39 cellular contexts compared by ENCODE assay signal in the genomic region with DNA sequence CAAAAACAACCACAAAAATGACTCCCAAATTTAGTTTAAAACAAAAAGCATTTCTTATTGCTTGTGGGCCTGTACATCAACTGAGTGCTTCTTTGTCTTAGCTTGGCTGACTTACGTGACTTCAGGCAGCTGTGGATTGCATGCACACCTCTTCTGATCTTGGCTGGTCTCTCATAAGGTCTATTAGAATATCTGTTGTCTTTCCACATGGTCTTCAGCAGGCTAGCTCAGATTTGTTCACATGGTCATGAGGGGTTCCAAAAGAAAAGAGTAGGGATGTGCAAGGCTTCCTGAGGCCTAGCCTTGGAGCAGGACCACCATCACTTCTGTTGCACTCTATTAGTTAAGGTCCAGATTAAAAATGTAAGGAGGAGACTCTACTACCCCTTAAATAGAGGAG.
"Had no signal": no experiment of that assay in that cellular context is flagged by ENCODE, and none has a peak within 500 bp of the region (broad histone marks: within the 10 kb centered on the region; RNA-seq: fewer than 3 reads in every experiment).

No MANE protein-coding gene starts in this region.

- H3K4me1 ChIP-seq: adrenal gland, ascending aorta, body of pancreas, breast epithelium had no signal

- H3K27me3 Mint-ChIP-seq: activated naive CD8-positive, alpha-beta T cell treated with anti-CD3 and anti-CD28 coated beads for 36 hours; activated naive CD8-positive, alpha-beta T cell treated with anti-CD3 and anti-CD28 coated beads, Interleukin-2, amount 10 ng/mL, durations not matched to agents 7 days and 5 days; activated T-cell treated with anti-CD3 and anti-CD28 coated beads, Interleukin-2, amount 50 U/mL, for 24 hours had no signal

- H3K27ac ChIP-seq: adrenal gland, ascending aorta, body of pancreas, brain microvascular endothelial cell, breast epithelium, cardiac muscle cell had no signal

- H3K9me3 Mint-ChIP-seq: activated naive CD4-positive, alpha-beta T cell treated with anti-CD3 and anti-CD28 coated beads for 36 hours; activated naive CD4-positive, alpha-beta T cell treated with anti-CD3 and anti-CD28 coated beads, Interleukin-2, amount 10 ng/mL, durations not matched to agents 7 days and 5 days; activated naive CD4-positive, alpha-beta T cell treated with anti-CD3 and anti-CD28 coated beads, Interleukin-2, amount 50 U/mL, for 24 hours; activated naive CD4-positive, alpha-beta T cell treated with anti-CD3 and anti-CD28 coated beads, Interleukin-2, amount 50 U/mL, for 72 hours; activated naive CD8-positive, alpha-beta T cell treated with anti-CD3 and anti-CD28 coated beads for 36 hours; activated naive CD8-positive, alpha-beta T cell treated with anti-CD3 and anti-CD28 coated beads, Interleukin-2, amount 10 ng/mL, durations not matched to agents 7 days and 5 days; activated naive CD8-positive, alpha-beta T cell treated with anti-CD3 and anti-CD28 coated beads, Interleukin-2, amount 50 U/mL, for 24 hours; activated T-cell treated with anti-CD3 and anti-CD28 coated beads, Interleukin-2, amount 50 U/mL, for 24 hours; activated T-cell treated with anti-CD3 and anti-CD28 coated beads, Interleukin-2, amount 50 U/mL, for 4 hours; activated T-cell treated with anti-CD3 and anti-CD28 coated beads, Interleukin-2, amount 50 U/mL, for 72 hours; activated T-helper 1 cell treated with anti-CD3 and anti-CD28 coated beads, Interleukin-12 subunit alpha, Interleukin-12 subunit beta, Interleukin-2, Interleukin-4 antibody, amounts not matched to agents 30 ng/mL and 10 ng/mL and 1 ng/mL, durations not matched to agents 14 hours and 24 hours and 36 hours; activated T-helper 2 cell treated with anti-CD3 and anti-CD28 coated beads, Interferon-gamma antibody, Interleukin-2, Interleukin-4, amounts not matched to agents 10 μg/mL and 5 μg/mL and 100 μg/mL, durations not matched to agents 14 hours and 24 hours and 36 hours; central memory CD8-positive, alpha-beta T cell had no signal

- H3K36me3 Mint-ChIP-seq: activated naive CD4-positive, alpha-beta T cell treated with anti-CD3 and anti-CD28 coated beads, Interleukin-2, amount 10 ng/mL, durations not matched to agents 7 days and 5 days; activated naive CD4-positive, alpha-beta T cell treated with anti-CD3 and anti-CD28 coated beads, Interleukin-2, amount 50 U/mL, for 24 hours; activated naive CD4-positive, alpha-beta T cell treated with anti-CD3 and anti-CD28 coated beads, Interleukin-2, amount 50 U/mL, for 72 hours; activated naive CD8-positive, alpha-beta T cell; activated naive CD8-positive, alpha-beta T cell treated with anti-CD3 and anti-CD28 coated beads for 36 hours; activated naive CD8-positive, alpha-beta T cell treated with anti-CD3 and anti-CD28 coated beads, Interleukin-2, amount 10 ng/mL, durations not matched to agents 7 days and 5 days; brain had no signal

- DNase-seq: activated effector memory CD4-positive, alpha-beta T cell treated with anti-CD3 and anti-CD28 coated beads, Interleukin-2, amount 50 U/mL, for 16 hours; activated effector memory CD4-positive, alpha-beta T cell treated with Interleukin-2 at 50 U/mL for 16 hours; activated gamma-delta T cell; activated gamma-delta T cell treated with Interleukin-2 at 50 U/mL for 16 hours; activated naive CD4-positive, alpha-beta T cell; activated naive CD4-positive, alpha-beta T cell treated with anti-CD3 and anti-CD28 coated beads for 36 hours; activated naive CD4-positive, alpha-beta T cell treated with anti-CD3 and anti-CD28 coated beads, Interleukin-2, amount 10 ng/mL, durations not matched to agents 7 days and 5 days; activated naive CD4-positive, alpha-beta T cell treated with anti-CD3 and anti-CD28 coated beads, Interleukin-2, amount 50 U/mL, for 16 hours; activated naive CD4-positive, alpha-beta T cell treated with Interleukin-2 at 50 U/mL for 16 hours; activated naive CD8-positive, alpha-beta T cell treated with anti-CD3 and anti-CD28 coated beads for 36 hours; activated naive CD8-positive, alpha-beta T cell treated with anti-CD3 and anti-CD28 coated beads, Interleukin-2, amount 10 ng/mL, durations not matched to agents 7 days and 5 days; activated naive CD8-positive, alpha-beta T cell treated with anti-CD3 and anti-CD28 coated beads, Interleukin-2, amount 50 U/mL, for 24 hours; activated T-cell treated with anti-CD3 and anti-CD28 coated beads, Interleukin-2, amount 50 U/mL, for 24 hours; activated T-cell treated with anti-CD3 and anti-CD28 coated beads, Interleukin-2, amount 50 U/mL, for 4 hours; activated T-cell treated with anti-CD3 and anti-CD28 coated beads, Interleukin-2, amount 50 U/mL, for 48 hours; activated T-cell treated with anti-CD3 and anti-CD28 coated beads, Interleukin-2, amount 50 U/mL, for 72 hours; adrenal gland; amniotic stem cell; amygdala; anterior cingulate cortex; aorta; body of pancreas; brain microvascular endothelial cell; caudate nucleus; central memory CD4-positive, alpha-beta T cell; cerebellar nuclear complex had no signal

- ATAC-seq: activated naive CD4-positive, alpha-beta T cell treated with anti-CD3 and anti-CD28 coated beads, Interleukin-2, amount 50 U/mL, for 72 hours; activated naive CD8-positive, alpha-beta T cell treated with anti-CD3 and anti-CD28 coated beads, Interleukin-2, amount 50 U/mL, for 24 hours; activated T-cell treated with anti-CD3 and anti-CD28 coated beads, Interleukin-2, amount 50 U/mL, for 4 hours; activated T-cell treated with anti-CD3 and anti-CD28 coated beads, Interleukin-2, amount 50 U/mL, for 72 hours; activated T-helper 17 cell treated with anti-CD3 and anti-CD28 coated beads, Interleukin-2, amount 50 U/mL, for 72 hours; body of pancreas had no signal

- H3K36me3 ChIP-seq: adrenal gland, ascending aorta, brain microvascular endothelial cell, breast epithelium, cardiac muscle cell had no signal

- H3K4me1 Mint-ChIP-seq: activated naive CD4-positive, alpha-beta T cell treated with anti-CD3 and anti-CD28 coated beads, Interleukin-2, amount 10 ng/mL, durations not matched to agents 7 days and 5 days; activated naive CD4-positive, alpha-beta T cell treated with anti-CD3 and anti-CD28 coated beads, Interleukin-2, amount 50 U/mL, for 24 hours; activated naive CD8-positive, alpha-beta T cell treated with anti-CD3 and anti-CD28 coated beads for 36 hours; activated naive CD8-positive, alpha-beta T cell treated with anti-CD3 and anti-CD28 coated beads, Interleukin-2, amount 10 ng/mL, durations not matched to agents 7 days and 5 days; activated naive CD8-positive, alpha-beta T cell treated with anti-CD3 and anti-CD28 coated beads, Interleukin-2, amount 50 U/mL, for 24 hours; activated T-helper 17 cell treated with anti-CD3 and anti-CD28 coated beads, Interleukin-2, amount 50 U/mL, for 72 hours; brain; central memory CD8-positive, alpha-beta T cell had no signal

- H3K9me3 ChIP-seq: adrenal gland, ascending aorta, body of pancreas, breast epithelium had no signal

- H3K27me3 ChIP-seq: adrenal gland, ascending aorta, body of pancreas, brain microvascular endothelial cell, breast epithelium, cardiac muscle cell had no signal

- H3K4me3 Mint-ChIP-seq: activated naive CD4-positive, alpha-beta T cell treated with anti-CD3 and anti-CD28 coated beads for 36 hours; activated naive CD4-positive, alpha-beta T cell treated with anti-CD3 and anti-CD28 coated beads, Interleukin-2, amount 10 ng/mL, durations not matched to agents 7 days and 5 days; activated naive CD4-positive, alpha-beta T cell treated with anti-CD3 and anti-CD28 coated beads, Interleukin-2, amount 50 U/mL, for 24 hours; activated naive CD8-positive, alpha-beta T cell; activated naive CD8-positive, alpha-beta T cell treated with anti-CD3 and anti-CD28 coated beads for 36 hours; activated naive CD8-positive, alpha-beta T cell treated with anti-CD3 and anti-CD28 coated beads, Interleukin-2, amount 10 ng/mL, durations not matched to agents 7 days and 5 days; activated naive CD8-positive, alpha-beta T cell treated with anti-CD3 and anti-CD28 coated beads, Interleukin-2, amount 50 U/mL, for 24 hours; activated T-cell treated with anti-CD3 and anti-CD28 coated beads, Interleukin-2, amount 50 U/mL, for 24 hours; activated T-cell treated with anti-CD3 and anti-CD28 coated beads, Interleukin-2, amount 50 U/mL, for 4 hours; activated T-cell treated with anti-CD3 and anti-CD28 coated beads, Interleukin-2, amount 50 U/mL, for 72 hours; activated T-helper 1 cell treated with anti-CD3 and anti-CD28 coated beads, Interleukin-12 subunit alpha, Interleukin-12 subunit beta, Interleukin-2, Interleukin-4 antibody, amounts not matched to agents 30 ng/mL and 10 ng/mL and 1 ng/mL, durations not matched to agents 14 hours and 24 hours and 36 hours; activated T-helper 17 cell treated with anti-CD3 and anti-CD28 coated beads, Interleukin-2, amount 50 U/mL, for 72 hours; brain; central memory CD8-positive, alpha-beta T cell had no signal

- H3K27ac Mint-ChIP-seq: activated naive CD4-positive, alpha-beta T cell treated with anti-CD3 and anti-CD28 coated beads for 36 hours; activated naive CD4-positive, alpha-beta T cell treated with anti-CD3 and anti-CD28 coated beads, Interleukin-2, amount 10 ng/mL, durations not matched to agents 7 days and 5 days; activated naive CD4-positive, alpha-beta T cell treated with anti-CD3 and anti-CD28 coated beads, Interleukin-2, amount 50 U/mL, for 24 hours; activated naive CD4-positive, alpha-beta T cell treated with anti-CD3 and anti-CD28 coated beads, Interleukin-2, amount 50 U/mL, for 72 hours; activated naive CD8-positive, alpha-beta T cell; activated naive CD8-positive, alpha-beta T cell treated with anti-CD3 and anti-CD28 coated beads for 36 hours; activated naive CD8-positive, alpha-beta T cell treated with anti-CD3 and anti-CD28 coated beads, Interleukin-2, amount 10 ng/mL, durations not matched to agents 7 days and 5 days; activated naive CD8-positive, alpha-beta T cell treated with anti-CD3 and anti-CD28 coated beads, Interleukin-2, amount 50 U/mL, for 24 hours; activated T-cell treated with anti-CD3 and anti-CD28 coated beads, Interleukin-2, amount 50 U/mL, for 24 hours; activated T-cell treated with anti-CD3 and anti-CD28 coated beads, Interleukin-2, amount 50 U/mL, for 72 hours; activated T-helper 1 cell treated with anti-CD3 and anti-CD28 coated beads, Interleukin-12 subunit alpha, Interleukin-12 subunit beta, Interleukin-2, Interleukin-4 antibody, amounts not matched to agents 30 ng/mL and 10 ng/mL and 1 ng/mL, durations not matched to agents 14 hours and 24 hours and 36 hours; activated T-helper 17 cell treated with anti-CD3 and anti-CD28 coated beads, Interleukin-2, amount 50 U/mL, for 72 hours; activated T-helper 2 cell treated with anti-CD3 and anti-CD28 coated beads, Interferon-gamma antibody, Interleukin-2, Interleukin-4, amounts not matched to agents 10 μg/mL and 5 μg/mL and 100 μg/mL, durations not matched to agents 14 hours and 24 hours and 36 hours; brain had no signal

- FAIRE-seq: astrocyte, bronchial epithelial cell had no signal

- H3K4me3 ChIP-seq: adrenal gland, ascending aorta, body of pancreas, breast epithelium, cardiac muscle cell had no signal
